Comparison of ENCODE assay signal across 8 cellular contexts in the genomic region with DNA sequence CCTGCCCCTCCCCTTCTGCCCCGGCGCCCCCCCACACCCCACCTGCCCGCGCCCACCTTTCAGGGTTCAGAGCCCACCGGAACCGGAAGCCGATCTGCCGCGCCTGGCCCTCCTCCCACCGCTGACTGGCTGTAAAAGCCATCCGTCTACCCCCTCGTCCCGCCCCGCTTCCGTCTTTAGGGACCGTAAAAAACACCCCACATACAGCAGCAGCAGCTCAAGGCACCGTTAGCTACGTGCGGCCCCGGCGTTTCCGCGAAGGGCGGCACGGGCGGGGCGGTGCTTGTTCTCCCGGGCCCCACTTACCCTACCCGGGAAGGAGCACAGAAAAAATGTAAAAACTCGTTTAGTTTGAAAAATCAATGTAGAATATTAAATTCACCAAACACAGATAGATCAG. TPM values are rescaled to one million over a fixed set of nuclear protein-coding genes. Genes with fewer than 3 reads are reported as not detected.
A peak's percentile ranks its signal among the peaks of the same experiment; 100 is the strongest.
DNase-seq lines count a peak whose midpoint lies in the region; ATAC-seq and TF ChIP-seq lines count a peak whose summit lies in the region.

A gene (minus strand): TSS at position 96 of the 400 bp plus-strand sequence. CDS start 320 bp downstream, outside the sequence.

- peak within 1 kb of the TSS; percentile 94 to 96 for H3K27ac Mint-ChIP-seq in activated naive CD4-positive, alpha-beta T cell treated with anti-CD3 and anti-CD28 coated beads, Interleukin-2, amount 50 U/mL, for 72 hours

- peak; percentile 97 for DNase-seq in GM03348 (ENCODE audit: low spot score)
- peak; percentile 70 for DNase-seq in NCI-H1105 treated with DMSO at 0.1 percent for 48 hours (lab: John Stamatoyannopoulos, UW)
- peak; percentile 94 for DNase-seq in SKM-1 treated with dmso at 0.1 percent for 144 hours (lab: John Stamatoyannopoulos, UW; ENCODE audit: unreplicated experiment)
- peak; percentile 90 to 94 for DNase-seq in activated naive CD4-positive, alpha-beta T cell treated with anti-CD3 and anti-CD28 coated beads, Interleukin-2, amount 50 U/mL, for 72 hours (ENCODE audit: low spot score in 2 of 2)
- no peak for DNase-seq in glomerular endothelial cell (ENCODE audit: extremely low read depth, low read depth, low spot score)
- peak; percentile 86 for DNase-seq in omental fat pad (ENCODE audit: low spot score)

- H3K36me3 Mint-ChIP-seq in activated naive CD4-positive, alpha-beta T cell treated with anti-CD3 and anti-CD28 coated beads, Interleukin-2, amount 50 U/mL, for 72 hours, result no peaks in the 10 kb centered on the region

- H3K27ac ChIP-seq in temporal lobe (ENCODE audit: low read depth, low read length), result no peak within 1 kb of the TSS

- ATAC-seq in HG02588 (IDR thresholded peaks at IDR 0.05; ENCODE audit: unreplicated experiment), result peak; percentile 74
- ATAC-seq in activated naive CD4-positive, alpha-beta T cell treated with anti-CD3 and anti-CD28 coated beads, Interleukin-2, amount 50 U/mL, for 72 hours, result peak; percentile 99 to 100
- peak; percentile 91 for ATAC-seq in omental fat pad (ENCODE audit: low FRiP score)

- no peak for TF ChIP-seq CTCF in omental fat pad (IDR thresholded peaks at IDR 0.05)

- no peaks in the 10 kb centered on the region for H3K9me3 Mint-ChIP-seq in activated naive CD4-positive, alpha-beta T cell treated with anti-CD3 and anti-CD28 coated beads, Interleukin-2, amount 50 U/mL, for 72 hours

RNA-seq across cellular contexts. Expression of the gene that starts here (rescaled TPM):
- total RNA-seq in activated naive CD4-positive, alpha-beta T cell treated with anti-CD3 and anti-CD28 coated beads, Interleukin-2, amount 50 U/mL, for 72 hours, result 10 to 100 TPM; 77.9 to 97.7 TPM
- total RNA-seq in glomerular endothelial cell, result 112 and 144 TPM in 2 replicates
- 10 to 100 TPM; 53.3 to 58.2 (median 53.9) TPM for total RNA-seq in omental fat pad
- 26.8 TPM for total RNA-seq in temporal lobe
